ENCODE assay signal across 9 cellular contexts in the genomic region with DNA sequence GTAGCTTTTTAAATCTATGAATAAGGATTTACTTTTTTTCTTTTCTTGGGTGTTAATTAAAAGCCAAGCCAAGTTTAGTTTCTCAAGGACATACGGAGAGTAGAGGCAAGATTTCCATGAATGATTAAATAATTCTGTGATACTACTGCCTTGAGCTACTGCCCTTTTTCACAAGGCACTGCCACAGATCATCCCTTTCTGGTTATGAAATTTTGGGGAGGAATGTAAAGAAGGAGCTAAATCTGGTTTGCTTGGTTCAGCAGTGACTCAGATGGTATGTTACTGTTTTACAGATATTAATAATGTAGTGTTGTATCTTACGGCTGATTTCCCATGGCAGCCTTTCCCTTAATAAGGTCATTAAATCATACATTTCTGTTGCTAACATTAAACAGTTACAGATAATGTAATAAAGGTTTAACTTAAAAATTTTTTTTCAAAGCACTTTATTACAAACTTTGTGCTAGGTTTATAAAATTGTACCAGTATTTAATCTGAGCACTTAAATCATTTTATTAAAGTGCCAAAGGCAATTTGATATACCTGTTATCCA. TPM values are rescaled to one million over a fixed set of nuclear protein-coding genes. Genes with fewer than 3 reads are reported as not detected.
DNase-seq lines count a peak whose midpoint lies in the region; FAIRE-seq and TF ChIP-seq lines count a peak whose summit lies in the region.
"Had no signal": no experiment of that assay in that cellular context is flagged by ENCODE, and none has a peak within 500 bp of the region (broad histone marks: within the 10 kb centered on the region; RNA-seq: fewer than 3 reads in every experiment).

No MANE protein-coding gene starts in this region.

- H3K4me3 ChIP-seq in keratinocyte (ENCODE audit: control insufficient read depth in 2 of 3, extremely low read depth in 1 of 3, insufficient read depth in 2 of 3, low read depth in 1 of 3, low read length in 3 of 3) (peak overlapping the region; percentile 91 to 99 (median 98)), tibial artery (peak overlapping the region; percentile 84 to 89)

- DNase-seq in activated T-cell treated with anti-CD3 and anti-CD28 coated beads, Interleukin-2, amount 50 U/mL, for 24 hours: no peak
- DNase-seq in activated T-cell treated with anti-CD3 and anti-CD28 coated beads for 4 hours (no peak), keratinocyte (ENCODE audit: low read depth, low spot score) (no peak), tibial artery (no peak), Ammon's horn (ENCODE audit: low spot score) (no peak), NCI-H146 (lab: John Stamatoyannopoulos, UW) (no peak), HUDEP-2 (lab: John Stamatoyannopoulos, UW; ENCODE audit: unreplicated experiment in 76 of 76) (no peak)
- no peak for DNase-seq in activated T-helper 2 cell treated with anti-CD3 and anti-CD28 coated beads, Interferon-gamma antibody, Interleukin-2, Interleukin-4, amounts not matched to agents 10 μg/mL and 5 μg/mL and 100 μg/mL, durations not matched to agents 14 hours and 24 hours and 36 hours (ENCODE audit: low spot score)
- DNase-seq: activated CD8-positive, alpha-beta memory T cell treated with anti-CD3 and anti-CD28 coated beads, Interleukin-2, amount 50 U/mL, for 48 hours had no signal

- dilution Hi-C loops in keratinocyte (cut with MboI; ENCODE audit: extremely low pct_ligation_motif_present, low sequenced_read_pairs): no loop called here

- H3K9ac ChIP-seq in keratinocyte (ENCODE audit: control insufficient read depth, extremely low read depth, insufficient read depth, low read length): peak overlapping the region; percentile 98

- no peaks in the 10 kb centered on the region for H3K27me3 ChIP-seq in keratinocyte (ENCODE audit: control insufficient read depth, extremely low read depth, insufficient read depth, low read length)
- no peaks in the 10 kb centered on the region for H3K27me3 ChIP-seq in tibial artery

- peaks cover 7% of the 10 kb centered on the region for H4K20me1 ChIP-seq in keratinocyte (ENCODE audit: control insufficient read depth, extremely low read depth, insufficient read depth, low read length)

- H3K27ac Mint-ChIP-seq in activated T-cell treated with anti-CD3 and anti-CD28 coated beads, Interleukin-2, amount 50 U/mL, for 24 hours: peak overlapping the region; percentile 99
- H3K27ac Mint-ChIP-seq in activated T-helper 2 cell treated with anti-CD3 and anti-CD28 coated beads, Interferon-gamma antibody, Interleukin-2, Interleukin-4, amounts not matched to agents 10 μg/mL and 5 μg/mL and 100 μg/mL, durations not matched to agents 14 hours and 24 hours and 36 hours: peak overlapping the region; percentile 99

- H3K4me1 ChIP-seq in keratinocyte (ENCODE audit: control insufficient read depth, extremely low read depth, insufficient read depth, low read length) (peaks cover 12% of the 10 kb centered on the region), tibial artery (peaks cover 0 to 55% (median 41%) of the 10 kb centered on the region in 4 donors)

- no peak overlapping the region for H2AFZ ChIP-seq in keratinocyte (ENCODE audit: control insufficient read depth, low read length)

- H3K36me3 ChIP-seq in keratinocyte (ENCODE audit: control insufficient read depth in 2 of 2, extremely low read depth in 1 of 2, insufficient read depth in 2 of 2, low read length in 2 of 2) (peaks cover 0 to 2% of the 10 kb centered on the region in 2 experiments), tibial artery (no peaks in the 10 kb centered on the region)

- no peaks in the 10 kb centered on the region for H3K9me3 Mint-ChIP-seq in activated T-cell treated with anti-CD3 and anti-CD28 coated beads, Interleukin-2, amount 50 U/mL, for 24 hours
- H3K9me3 Mint-ChIP-seq in activated T-helper 2 cell treated with anti-CD3 and anti-CD28 coated beads, Interferon-gamma antibody, Interleukin-2, Interleukin-4, amounts not matched to agents 10 μg/mL and 5 μg/mL and 100 μg/mL, durations not matched to agents 14 hours and 24 hours and 36 hours: no peaks in the 10 kb centered on the region

- no peak for FAIRE-seq in keratinocyte (lab: Jason Lieb, UNC)

- peak overlapping the region; percentile 99 for H3K4me3 Mint-ChIP-seq in activated T-cell treated with anti-CD3 and anti-CD28 coated beads, Interleukin-2, amount 50 U/mL, for 24 hours
- H3K4me3 Mint-ChIP-seq in activated T-helper 2 cell treated with anti-CD3 and anti-CD28 coated beads, Interferon-gamma antibody, Interleukin-2, Interleukin-4, amounts not matched to agents 10 μg/mL and 5 μg/mL and 100 μg/mL, durations not matched to agents 14 hours and 24 hours and 36 hours (ENCODE audit: low read depth): peak overlapping the region; percentile 97

- peaks cover 75% of the 10 kb centered on the region for H3K79me2 ChIP-seq in keratinocyte (ENCODE audit: control insufficient read depth, insufficient read depth, low read length)

- H3K4me1 Mint-ChIP-seq in activated T-cell treated with anti-CD3 and anti-CD28 coated beads, Interleukin-2, amount 50 U/mL, for 24 hours (ENCODE audit: low read depth): peaks cover 61% of the 10 kb centered on the region
- H3K4me1 Mint-ChIP-seq in activated T-helper 2 cell treated with anti-CD3 and anti-CD28 coated beads, Interferon-gamma antibody, Interleukin-2, Interleukin-4, amounts not matched to agents 10 μg/mL and 5 μg/mL and 100 μg/mL, durations not matched to agents 14 hours and 24 hours and 36 hours (ENCODE audit: low read depth): peaks cover 39% of the 10 kb centered on the region

- H3K4me2 ChIP-seq in keratinocyte (ENCODE audit: control insufficient read depth, extremely low read depth, insufficient read depth, low read depth, low read length): peak overlapping the region; percentile 85

- no peaks in the 10 kb centered on the region for H3K27me3 Mint-ChIP-seq in activated T-cell treated with anti-CD3 and anti-CD28 coated beads, Interleukin-2, amount 50 U/mL, for 24 hours
- H3K27me3 Mint-ChIP-seq in activated T-helper 2 cell treated with anti-CD3 and anti-CD28 coated beads, Interferon-gamma antibody, Interleukin-2, Interleukin-4, amounts not matched to agents 10 μg/mL and 5 μg/mL and 100 μg/mL, durations not matched to agents 14 hours and 24 hours and 36 hours (ENCODE audit: low read depth): no peaks in the 10 kb centered on the region

- H3K27ac ChIP-seq in keratinocyte (ENCODE audit: control insufficient read depth, insufficient read depth, low read length) (peak overlapping the region; percentile 63), tibial artery (peak overlapping the region; percentile 99 to 100)

- intact Hi-C loops in activated T-helper 2 cell treated with anti-CD3 and anti-CD28 coated beads, Interferon-gamma antibody, Interleukin-2, Interleukin-4, amounts not matched to agents 10 μg/mL and 5 μg/mL and 100 μg/mL, durations not matched to agents 14 hours and 24 hours and 36 hours (cut with micrococcal nuclease): no loop called here
- intact Hi-C loops in tibial artery (cut with DNase I; ENCODE audit: low total_unique reads): no loop called here

- no peaks in the 10 kb centered on the region for H3K9me1 ChIP-seq in keratinocyte (ENCODE audit: control insufficient read depth, extremely low read depth, insufficient read depth, low read length)

- peaks cover 40% of the 10 kb centered on the region for H3K36me3 Mint-ChIP-seq in activated T-cell treated with anti-CD3 and anti-CD28 coated beads, Interleukin-2, amount 50 U/mL, for 24 hours (ENCODE audit: low read depth)
- peaks cover 38% of the 10 kb centered on the region for H3K36me3 Mint-ChIP-seq in activated T-helper 2 cell treated with anti-CD3 and anti-CD28 coated beads, Interferon-gamma antibody, Interleukin-2, Interleukin-4, amounts not matched to agents 10 μg/mL and 5 μg/mL and 100 μg/mL, durations not matched to agents 14 hours and 24 hours and 36 hours (ENCODE audit: low read depth)

- TF ChIP-seq CTCF in keratinocyte (optimal IDR thresholded peaks at IDR 0.05 in 1 of 3, IDR thresholded peaks at IDR 0.05 in 1 of 3, conservative IDR thresholded peaks at IDR 0.05 in 1 of 3; ENCODE audit: extremely low read depth in 1 of 3, insufficient read depth in 2 of 3, low read length in 3 of 3) (no peak), tibial artery (IDR thresholded peaks at IDR 0.05) (no peak)

- H3K9me3 ChIP-seq in keratinocyte (ENCODE audit: control insufficient read depth, low read depth, low read length) (no peaks in the 10 kb centered on the region), tibial artery (no peaks in the 10 kb centered on the region)

RNA-seq across cellular contexts. Expression of a gene that starts 2.6 kb away (rescaled TPM):
- 165 and 170 TPM in 2 replicates for total RNA-seq in activated T-helper 2 cell treated with anti-CD3 and anti-CD28 coated beads, Interferon-gamma antibody, Interleukin-2, Interleukin-4, amounts not matched to agents 10 μg/mL and 5 μg/mL and 100 μg/mL, durations not matched to agents 14 hours and 24 hours and 36 hours
- polyA plus RNA-seq in keratinocyte: 70.2 to 141 TPM (median 135 TPM) in 3 replicates
- 120 TPM for polyA plus RNA-seq in keratinocyte (2011; ENCODE audit: low read depth)
- polyA plus RNA-seq in keratinocyte (2011; cell fraction: cytosol; rRNA removed): 33.7 and 50.3 TPM in 2 replicates
- polyA plus RNA-seq in keratinocyte (2011; cell fraction: nucleus; rRNA removed): 498 and 811 TPM in 2 replicates
- 37.7 and 91.6 TPM in 2 replicates for polyA plus RNA-seq in keratinocyte (2012; ENCODE audit: low replicate concordance)
- polyA minus RNA-seq in keratinocyte: 26.3 to 72.4 TPM (median 48.7 TPM) in 3 replicates
- 20.1 TPM for polyA minus RNA-seq in keratinocyte (2011; cell fraction: cytosol; rRNA and poly(A)+ RNA removed)
- 66.6 and 122 TPM in 2 replicates for polyA minus RNA-seq in keratinocyte (2011; cell fraction: nucleus; rRNA and poly(A)+ RNA removed)
